30 cellular contexts compared by ENCODE assay signal in genomic region chr5:172473427-172473826, GRCh38. TPM values are rescaled to one million over a fixed set of nuclear protein-coding genes. Genes with fewer than 3 reads are reported as not detected.
"Had no signal": no experiment of that assay in that cellular context is flagged by ENCODE, and none has a peak within 500 bp of the region (broad histone marks: within the 10 kb centered on the region; RNA-seq: fewer than 3 reads in every experiment).

No MANE protein-coding gene starts in this region.

- H3K4me3 Mint-ChIP-seq: immature natural killer cell; memory B cell; naive B cell; natural killer cell treated with Interleukin-12 subunit alpha and Interleukin-12 subunit beta and Interleukin-15 and Interleukin-18, amount 100 ng/mL, for 72 hours; neural crest cell; stimulated activated naive B cell treated with anti-CD40 and anti-IgM and Interleukin-4, amounts not matched to agents 10 μg/mL and 1 μg/mL and 100 μg/mL, for 72 hours had no signal

- H3K36me3 ChIP-seq: left ventricle myocardium inferior, neutrophil, ovary, prostate gland, stomach, thyroid gland, transverse colon, upper lobe of left lung, vagina had no signal

- H3K4me3 ChIP-seq: left ventricle myocardium inferior, ovary, prostate gland, skin epidermis, stomach, testis, thyroid gland, transverse colon, upper lobe of left lung, vagina had no signal

- ATAC-seq: natural killer cell treated with Interleukin-12 subunit alpha and Interleukin-12 subunit beta and Interleukin-15 and Interleukin-18, amount 100 ng/mL, for 72 hours; right cardiac atrium; sciatic nerve; stimulated activated naive B cell treated with anti-CD40 and anti-IgM and Interleukin-4, amounts not matched to agents 10 μg/mL and 1 μg/mL and 100 μg/mL, for 72 hours; stimulated activated naive CD8-positive, alpha-beta T cell treated with anti-CD3 and anti-CD28 coated beads, Interleukin-15, Interleukin-2, amounts not matched to agents 100 U/mL and 50 U/mL, for 24 hours had no signal

- H3K4me1 ChIP-seq: left ventricle myocardium inferior, prostate gland, stomach, testis, transverse colon, upper lobe of left lung, vagina had no signal

- H3K9me3 ChIP-seq: neutrophil, ovary, prostate gland, stomach, testis, thyroid gland, transverse colon, upper lobe of left lung, vagina had no signal

- H3K27ac Mint-ChIP-seq: immature natural killer cell; memory B cell; natural killer cell treated with Interleukin-12 subunit alpha and Interleukin-12 subunit beta and Interleukin-15 and Interleukin-18, amount 100 ng/mL, for 72 hours; stimulated activated naive B cell treated with anti-CD40 and anti-IgM and Interleukin-4, amounts not matched to agents 10 μg/mL and 1 μg/mL and 100 μg/mL, for 72 hours had no signal

- H3K36me3 Mint-ChIP-seq: immature natural killer cell; natural killer cell treated with Interleukin-12 subunit alpha and Interleukin-12 subunit beta and Interleukin-15 and Interleukin-18, amount 100 ng/mL, for 72 hours; stimulated activated naive B cell treated with anti-CD40 and anti-IgM and Interleukin-4, amounts not matched to agents 10 μg/mL and 1 μg/mL and 100 μg/mL, for 72 hours had no signal

- DNase-seq: head of caudate nucleus; hypothalamus; immature natural killer cell; left ventricle myocardium inferior; midbrain; naive B cell; occipital lobe; ovary; retina; right cardiac atrium; stimulated activated CD4-positive, alpha-beta T cell treated with anti-CD3 and anti-CD28 coated beads, Interleukin-12 subunit alpha, Interleukin-12 subunit beta, amount 100 ng/mL, for 4 hours; stimulated activated CD4-positive, alpha-beta T cell treated with anti-CD3 and anti-CD28 coated beads, Interleukin-15, amount 100 ng/mL, for 24 hours; stimulated activated CD4-positive, alpha-beta T cell treated with anti-CD3 and anti-CD28 coated beads, Interleukin-2, amount 100 ng/mL, for 24 hours; stimulated activated CD4-positive, alpha-beta T cell treated with anti-CD3 and anti-CD28 coated beads, Interleukin-4, amount 100 ng/mL, for 1 hour; stimulated activated naive B cell treated with anti-CD40 and anti-IgM and Interleukin-4, amounts not matched to agents 10 μg/mL and 1 μg/mL and 100 μg/mL, for 72 hours; stimulated activated naive CD8-positive, alpha-beta T cell treated with anti-CD3 and anti-CD28 coated beads, Interleukin-15, Interleukin-2, amounts not matched to agents 100 U/mL and 50 U/mL, for 24 hours; stomach; testis; thyroid gland; transverse colon; upper lobe of left lung had no signal

- H3K27me3 ChIP-seq: ovary, stomach, testis, thyroid gland, transverse colon, upper lobe of left lung, vagina had no signal

- H3K27ac ChIP-seq: left ventricle myocardium inferior, neutrophil, ovary, prostate gland, skin epidermis, stomach, testis, thyroid gland, transverse colon, upper lobe of left lung, vagina had no signal

- H3K4me1 Mint-ChIP-seq: immature natural killer cell; memory B cell; naive B cell; neural crest cell; stimulated activated naive B cell treated with anti-CD40 and anti-IgM and Interleukin-4, amounts not matched to agents 10 μg/mL and 1 μg/mL and 100 μg/mL, for 72 hours had no signal

- FAIRE-seq: islet of Langerhans had no signal

- H3K9me3 Mint-ChIP-seq: immature natural killer cell; natural killer cell treated with Interleukin-12 subunit alpha and Interleukin-12 subunit beta and Interleukin-15 and Interleukin-18, amount 100 ng/mL, for 72 hours; neural crest cell had no signal

RNA-seq across cellular contexts. Expression of gene SH3PXD2B, which starts 19.1 kb away (rescaled TPM):
- polyA plus RNA-seq: immature natural killer cell had no signal
